In the genomic region with DNA sequence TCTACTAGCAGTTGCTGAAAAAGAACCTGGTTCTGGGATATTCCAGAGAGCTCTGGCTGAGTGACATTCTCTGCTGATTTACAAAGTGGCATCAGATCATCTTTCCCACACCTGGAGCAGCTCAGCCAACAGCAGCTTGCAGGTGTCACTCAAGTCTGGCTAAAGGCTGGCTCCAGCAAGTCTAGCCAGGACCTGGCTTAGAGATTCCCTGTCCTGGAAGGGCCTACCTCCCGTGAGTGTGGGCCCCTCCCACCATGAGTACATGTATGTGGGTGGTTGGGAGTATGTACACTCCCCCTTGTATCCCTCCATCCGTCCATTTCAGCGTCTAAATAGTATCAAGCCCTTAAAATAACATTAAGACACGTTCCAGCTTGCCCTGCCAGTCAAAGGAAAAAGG, we compare ENCODE assay signal across 12 cellular contexts.
A peak's percentile ranks its signal among the peaks of the same experiment; 100 is the strongest.
DNase-seq lines count a peak whose midpoint lies in the region; ATAC-seq, FAIRE-seq and TF ChIP-seq lines count a peak whose summit lies in the region.
"Had no signal": no experiment of that assay in that cellular context is flagged by ENCODE, and none has a peak within 500 bp of the region (broad histone marks: within the 10 kb centered on the region; RNA-seq: fewer than 3 reads in every experiment).

No MANE protein-coding gene starts in this region.

- no peaks in the 10 kb centered on the region for H3K79me2 ChIP-seq in HCT116 (ENCODE audit: insufficient read depth, low read length)
- no peaks in the 10 kb centered on the region for H3K79me2 ChIP-seq in astrocyte (ENCODE audit: insufficient read depth, low read length)

- H3K18ac ChIP-seq in neuronal stem cell (ENCODE audit: low read length), result no peak overlapping the region

- H2BK15ac ChIP-seq in neuronal stem cell (ENCODE audit: low read length), result no peak overlapping the region

- H2BK12ac ChIP-seq in neuronal stem cell (ENCODE audit: low read length), result no peak overlapping the region

- no peak overlapping the region for H3K4me2 ChIP-seq in HCT116 (ENCODE audit: low read length)
- no peak overlapping the region for H3K4me2 ChIP-seq in astrocyte (ENCODE audit: low read length)
- no peak overlapping the region for H3K4me2 ChIP-seq in neuronal stem cell (ENCODE audit: insufficient read depth, low read length, poor library complexity, severe bottlenecking)

- H3K79me1 ChIP-seq in neuronal stem cell (ENCODE audit: low read depth, low read length), result no peaks in the 10 kb centered on the region

- DNase-seq in HCT116 (ENCODE audit: low read depth, low spot score), result no peak
- peak; percentile 23 for DNase-seq in NCI-H2107 (lab: John Stamatoyannopoulos, UW)
- no peak for DNase-seq in astrocyte (ENCODE audit: low read depth)
- DNase-seq in neuronal stem cell (ENCODE audit: low spot score), result no peak
- no peak for DNase-seq in coronary artery (ENCODE audit: low spot score)
- no peak for DNase-seq in activated CD8-positive, alpha-beta T cell treated with anti-CD3 and anti-CD28 coated beads for 36 hours
- no peak for DNase-seq in ureter (ENCODE audit: low spot score)
- DNase-seq: activated CD8-positive, alpha-beta T cell treated with anti-CD3 and anti-CD28 coated beads, Interleukin-2, amount 10 ng/mL, durations not matched to agents 7 days and 5 days; activated naive CD4-positive, alpha-beta T cell treated with anti-CD3 and anti-CD28 coated beads, Interleukin-2, amount 10 ng/mL, durations not matched to agents 7 days and 5 days; lower lobe of right lung; small intestine; substantia nigra had no signal

- H3K23ac ChIP-seq in neuronal stem cell (ENCODE audit: low read depth, low read length, poor library complexity), result no peak overlapping the region

- no peaks in the 10 kb centered on the region for H3K9me2 ChIP-seq in HCT116 (ENCODE audit: insufficient read depth)

- H3K9me3 Mint-ChIP-seq in astrocyte (ENCODE audit: unreplicated experiment), result no peaks in the 10 kb centered on the region
- peaks cover 3% of the 10 kb centered on the region for H3K9me3 Mint-ChIP-seq in activated CD8-positive, alpha-beta T cell treated with anti-CD3 and anti-CD28 coated beads for 36 hours

- no peak overlapping the region for H3K14ac ChIP-seq in neuronal stem cell (ENCODE audit: low read length)

- H4K8ac ChIP-seq in neuronal stem cell (ENCODE audit: low read depth, low read length), result no peak overlapping the region

- H2BK120ac ChIP-seq in neuronal stem cell (ENCODE audit: low read depth, low read length), result no peak overlapping the region

- no peaks in the 10 kb centered on the region for H3K9me3 ChIP-seq in HCT116 (ENCODE audit: control insufficient read depth in 1 of 2, insufficient read depth in 1 of 2, low read depth in 1 of 2, low read length in 2 of 2)
- no peaks in the 10 kb centered on the region for H3K9me3 ChIP-seq in astrocyte (ENCODE audit: insufficient read depth, low read depth, low read length)
- H3K9me3 ChIP-seq in neuronal stem cell (replicated peaks in 1 of 2; ENCODE audit: control insufficient read depth in 2 of 2, insufficient read depth in 1 of 2, low read depth in 1 of 2, low read length in 2 of 2), result peaks cover 0 to 5% of the 10 kb centered on the region in 2 donors
- H3K9me3 ChIP-seq: lower lobe of right lung had no signal

- H3K4me3 ChIP-seq in HCT116 (replicated peaks in 1 of 2; ENCODE audit: low read depth in 1 of 2, low read length in 2 of 2), result no peak overlapping the region
- no peak overlapping the region for H3K4me3 ChIP-seq in astrocyte (ENCODE audit: insufficient read depth, low read depth, low read length)
- no peak overlapping the region for H3K4me3 ChIP-seq in neuronal stem cell (ENCODE audit: low read length in 2 of 2)
- no peak overlapping the region for H3K4me3 ChIP-seq in coronary artery
- H3K4me3 ChIP-seq: lower lobe of right lung had no signal

- no peak for TF ChIP-seq POLR2A in HCT116 (IDR thresholded peaks at IDR 0.05; ENCODE audit: borderline replicate concordance, extremely low read depth, insufficient read depth, insufficient read length)

- CTCF ChIA-PET in HCT116 (lab: Charles Lee), result no interaction called here
- CTCF ChIA-PET in activated CD8-positive, alpha-beta T cell treated with anti-CD3 and anti-CD28 coated beads for 36 hours (lab: Charles Lee), result no interaction called here

- H3K4me1 ChIP-seq in HCT116 (ENCODE audit: control insufficient read depth in 1 of 2, insufficient read depth in 2 of 2, low read length in 2 of 2) (peaks cover 0 to 6% of the 10 kb centered on the region in 2 experiments; a peak in 1 of 4 replicates), astrocyte (ENCODE audit: insufficient read depth, low read length) (peaks cover 6% of the 10 kb centered on the region), neuronal stem cell (ENCODE audit: control insufficient read depth in 2 of 2, insufficient read depth in 1 of 2, low read depth in 1 of 2, low read length in 2 of 2) (peaks cover 6 to 18% of the 10 kb centered on the region in 2 donors)
- H3K4me1 ChIP-seq: lower lobe of right lung had no signal

- POLR2A ChIA-PET in HCT116 (lab: Charles Lee), result no interaction called here
- POLR2A ChIA-PET in activated CD8-positive, alpha-beta T cell treated with anti-CD3 and anti-CD28 coated beads for 36 hours (lab: Charles Lee), result no interaction called here

- no peak overlapping the region for H3K4me3 Mint-ChIP-seq in astrocyte (ENCODE audit: unreplicated experiment)
- no peak overlapping the region for H3K4me3 Mint-ChIP-seq in activated CD8-positive, alpha-beta T cell treated with anti-CD3 and anti-CD28 coated beads for 36 hours
- H3K4me3 Mint-ChIP-seq: activated CD8-positive, alpha-beta T cell treated with anti-CD3 and anti-CD28 coated beads, Interleukin-2, amount 10 ng/mL, durations not matched to agents 7 days and 5 days; activated naive CD4-positive, alpha-beta T cell treated with anti-CD3 and anti-CD28 coated beads, Interleukin-2, amount 10 ng/mL, durations not matched to agents 7 days and 5 days had no signal

- H3K27ac Mint-ChIP-seq in astrocyte (ENCODE audit: unreplicated experiment), result no peak overlapping the region
- no peak overlapping the region for H3K27ac Mint-ChIP-seq in activated CD8-positive, alpha-beta T cell treated with anti-CD3 and anti-CD28 coated beads for 36 hours
- H3K27ac Mint-ChIP-seq: activated CD8-positive, alpha-beta T cell treated with anti-CD3 and anti-CD28 coated beads, Interleukin-2, amount 10 ng/mL, durations not matched to agents 7 days and 5 days; activated naive CD4-positive, alpha-beta T cell treated with anti-CD3 and anti-CD28 coated beads, Interleukin-2, amount 10 ng/mL, durations not matched to agents 7 days and 5 days had no signal

- H3K27me3 Mint-ChIP-seq in astrocyte (ENCODE audit: low read depth, unreplicated experiment), result no peaks in the 10 kb centered on the region
- no peaks in the 10 kb centered on the region for H3K27me3 Mint-ChIP-seq in activated CD8-positive, alpha-beta T cell treated with anti-CD3 and anti-CD28 coated beads for 36 hours
- H3K27me3 Mint-ChIP-seq: activated naive CD4-positive, alpha-beta T cell treated with anti-CD3 and anti-CD28 coated beads, Interleukin-2, amount 10 ng/mL, durations not matched to agents 7 days and 5 days had no signal

- H3K27me3 ChIP-seq in HCT116 (ENCODE audit: insufficient read depth, low read length) (no peaks in the 10 kb centered on the region), astrocyte (ENCODE audit: insufficient read depth, low read length) (no peaks in the 10 kb centered on the region), neuronal stem cell (ENCODE audit: control insufficient read depth in 3 of 3, insufficient read depth in 3 of 3, low read depth in 1 of 3, low read length in 3 of 3) (no peaks in the 10 kb centered on the region)

- H4K20me1 ChIP-seq in HCT116 (ENCODE audit: insufficient read depth) (no peaks in the 10 kb centered on the region), astrocyte (ENCODE audit: insufficient read depth, low read length) (no peaks in the 10 kb centered on the region)

- no peak overlapping the region for H2AK5ac ChIP-seq in neuronal stem cell (ENCODE audit: low read depth, low read length)

- no peak for FAIRE-seq in astrocyte (lab: Jason Lieb, UNC)
- FAIRE-seq: small intestine had no signal

- no peaks in the 10 kb centered on the region for H3K36me3 Mint-ChIP-seq in astrocyte (ENCODE audit: low read depth, unreplicated experiment)
- H3K36me3 Mint-ChIP-seq in activated CD8-positive, alpha-beta T cell treated with anti-CD3 and anti-CD28 coated beads for 36 hours (ENCODE audit: low read depth), result no peaks in the 10 kb centered on the region
- H3K36me3 Mint-ChIP-seq: activated naive CD4-positive, alpha-beta T cell treated with anti-CD3 and anti-CD28 coated beads, Interleukin-2, amount 10 ng/mL, durations not matched to agents 7 days and 5 days had no signal

- no peak overlapping the region for H3K4ac ChIP-seq in neuronal stem cell (ENCODE audit: low read length)

- H3K36me3 ChIP-seq in HCT116 (ENCODE audit: control insufficient read depth in 1 of 2, insufficient read depth in 2 of 2, low read length in 2 of 2) (no peaks in the 10 kb centered on the region), astrocyte (ENCODE audit: insufficient read depth, low read length) (no peaks in the 10 kb centered on the region), neuronal stem cell (replicated peaks in 1 of 2; ENCODE audit: control insufficient read depth in 2 of 2, insufficient read depth in 2 of 2, low read length in 2 of 2) (no peaks in the 10 kb centered on the region)
- H3K36me3 ChIP-seq: lower lobe of right lung had no signal

- WGBS in neuronal stem cell (ENCODE audit: extremely low coverage in 2 of 2, insufficient read length in 2 of 2, insufficient replicate concordance in 1 of 2), 2 donors, result no CpG with 5 or more reads among the region's 4 CpGs

- peaks cover 17% of the 10 kb centered on the region for H3K4me1 Mint-ChIP-seq in astrocyte (ENCODE audit: low read depth, unreplicated experiment)
- H3K4me1 Mint-ChIP-seq in activated CD8-positive, alpha-beta T cell treated with anti-CD3 and anti-CD28 coated beads for 36 hours (ENCODE audit: low read depth), result no peaks in the 10 kb centered on the region
- H3K4me1 Mint-ChIP-seq: activated naive CD4-positive, alpha-beta T cell treated with anti-CD3 and anti-CD28 coated beads, Interleukin-2, amount 10 ng/mL, durations not matched to agents 7 days and 5 days had no signal

- H3K27ac ChIP-seq in HCT116 (ENCODE audit: low read depth, low read length) (no peak overlapping the region), astrocyte (ENCODE audit: low read depth, low read length) (no peak overlapping the region), neuronal stem cell (replicated peaks; ENCODE audit: low read length) (no peak overlapping the region), coronary artery (no peak overlapping the region)
- H3K27ac ChIP-seq: lower lobe of right lung had no signal

- TF ChIP-seq RAD21 in HCT116 (IDR thresholded peaks at IDR 0.05; ENCODE audit: low read depth), result no peak

- BruUV-seq in HCT116 (replicated peaks; lab: Mats Ljungman, UMichigan), result no TSS peak

- intact Hi-C loops in HCT116 (cut with micrococcal nuclease), result no loop called here
- intact Hi-C loops in activated CD8-positive, alpha-beta T cell treated with anti-CD3 and anti-CD28 coated beads for 36 hours (cut with micrococcal nuclease), result no loop called here

- RAD21 ChIA-PET in HCT116 (lab: Charles Lee; ENCODE audit: low non-redundant PET in 1 of 2, low total read pairs in 2 of 2, uncharacterized antibody in 2 of 2, unreplicated experiment in 2 of 2), result no interaction called here

- peak; percentile 47 for ATAC-seq in HCT116
- ATAC-seq in activated CD8-positive, alpha-beta T cell treated with anti-CD3 and anti-CD28 coated beads for 36 hours, result no peak
- ATAC-seq: activated CD8-positive, alpha-beta T cell treated with anti-CD3 and anti-CD28 coated beads, Interleukin-2, amount 10 ng/mL, durations not matched to agents 7 days and 5 days had no signal

- H4K91ac ChIP-seq in neuronal stem cell (ENCODE audit: low read depth, low read length, poor library complexity), result no peak overlapping the region

- H3K9ac ChIP-seq in HCT116 (ENCODE audit: low read length) (no peak overlapping the region), astrocyte (ENCODE audit: low read length) (no peak overlapping the region), neuronal stem cell (ENCODE audit: low read depth, low read length, poor library complexity) (no peak overlapping the region)

- H2AFZ ChIP-seq in HCT116 (ENCODE audit: low read depth, low read length, poor library complexity, severe bottlenecking) (no peak overlapping the region), astrocyte (ENCODE audit: low read depth, low read length) (peak overlapping the region; percentile 53), neuronal stem cell (ENCODE audit: low read length) (peak overlapping the region; percentile 62)

- TF ChIP-seq CTCF in HCT116 (IDR thresholded peaks at IDR 0.05 in 2 of 3, conservative IDR thresholded peaks at IDR 0.05 in 1 of 3; ENCODE audit: borderline replicate concordance in 1 of 3, insufficient read depth in 1 of 3, low read depth in 2 of 3, low read length in 2 of 3) (no peak), astrocyte (IDR thresholded peaks at IDR 0.05; ENCODE audit: insufficient read depth, low read depth, low read length) (no peak), coronary artery (IDR thresholded peaks at IDR 0.05) (no peak)
- no peak for TF ChIP-seq CTCF in activated CD8-positive, alpha-beta T cell treated with anti-CD3 and anti-CD28 coated beads for 36 hours (IDR thresholded peaks at IDR 0.05)

- H2BK5ac ChIP-seq in neuronal stem cell (ENCODE audit: low read length), result no peak overlapping the region
